Comparison of ENCODE assay signal across 14 cellular contexts in genomic region chr12:65779091-65779642, GRCh38. TPM values are rescaled to one million over a fixed set of nuclear protein-coding genes. Genes with fewer than 3 reads are reported as not detected.
DNase-seq lines count a peak whose midpoint lies in the region; ATAC-seq and TF ChIP-seq lines count a peak whose summit lies in the region.
"Had no signal": no experiment of that assay in that cellular context is flagged by ENCODE, and none has a peak within 500 bp of the region (broad histone marks: within the 10 kb centered on the region; RNA-seq: fewer than 3 reads in every experiment).

No MANE protein-coding gene starts in this region.

- TF ChIP-seq CTCF in kidney epithelial cell (IDR thresholded peaks at IDR 0.05; ENCODE audit: insufficient read depth, low read length, poor library complexity, severe bottlenecking) (no peak), natural killer cell (IDR thresholded peaks at IDR 0.05) (no peak)

- ATAC-seq in HG02970 (IDR thresholded peaks at IDR 0.05; ENCODE audit: low FRiP score, unreplicated experiment) = no peak
- no peak for ATAC-seq in GM19324 (IDR thresholded peaks at IDR 0.05; ENCODE audit: low FRiP score, unreplicated experiment)
- no peak for ATAC-seq in GM19328 (IDR thresholded peaks at IDR 0.05; ENCODE audit: unreplicated experiment)
- no peak for ATAC-seq in natural killer cell

- no peaks in the 10 kb centered on the region for H3K4me1 Mint-ChIP-seq in natural killer cell
- H3K4me1 Mint-ChIP-seq: IgD-negative memory B cell had no signal

- no peaks in the 10 kb centered on the region for H3K36me3 ChIP-seq in kidney epithelial cell (ENCODE audit: control insufficient read depth, insufficient read depth, low read length)
- H3K36me3 ChIP-seq: BE2C had no signal

- H3K27me3 ChIP-seq in kidney epithelial cell (ENCODE audit: control insufficient read depth, insufficient read depth, low read length) = no peaks in the 10 kb centered on the region
- H3K27me3 ChIP-seq: BE2C had no signal

- DNase-seq in COLO829 (ENCODE audit: low spot score) = peak; percentile 20
- peak; percentile 58 for DNase-seq in LHCN-M2 (ENCODE audit: low read depth)
- DNase-seq in dermis blood vessel endothelial cell = peak; percentile 78
- DNase-seq in kidney epithelial cell (ENCODE audit: low read depth) = peak; percentile 31
- DNase-seq in natural killer cell = no peak
- DNase-seq: activated gamma-delta T cell treated with Interleukin-2 at 50 U/mL for 16 hours, BE2C, retina, SIG-M5 had no signal

- no peak overlapping the region for H3K4me3 ChIP-seq in kidney epithelial cell (ENCODE audit: low read depth, low read length)

- no peak overlapping the region for H3K27ac Mint-ChIP-seq in natural killer cell

- H3K36me3 Mint-ChIP-seq in natural killer cell = peaks cover 7% of the 10 kb centered on the region
- H3K36me3 Mint-ChIP-seq: IgD-negative memory B cell had no signal

- intact Hi-C loops in natural killer cell (cut with micrococcal nuclease) = no loop called here

- no peaks in the 10 kb centered on the region for H3K9me3 Mint-ChIP-seq in natural killer cell

- H3K4me3 Mint-ChIP-seq in natural killer cell = no peak overlapping the region
- H3K4me3 Mint-ChIP-seq: IgD-negative memory B cell had no signal

- H3K27me3 Mint-ChIP-seq in natural killer cell (ENCODE audit: low read depth in 2 of 2) = peaks cover 30 to 90% of the 10 kb centered on the region in 2 donors

RNA-seq across cellular contexts. Expression of gene HMGA2, which starts 45.1 kb away (rescaled TPM):
- total RNA-seq in LHCN-M2 (2014; rRNA removed) (51.0 and 53.2 TPM in 2 replicates), dermis blood vessel endothelial cell (4.4 and 6.5 TPM in 2 replicates), kidney epithelial cell (148 and 160 TPM in 2 replicates), natural killer cell (under 1 TPM; 0.18 to 0.38 (median 0.35) TPM)
- polyA plus RNA-seq in LHCN-M2 (2012) = 23.8 TPM
- total RNA-seq: ureter had no signal
- polyA plus RNA-seq: IgD-negative memory B cell had no signal
